24 cellular contexts compared by ENCODE assay signal in the genomic region with DNA sequence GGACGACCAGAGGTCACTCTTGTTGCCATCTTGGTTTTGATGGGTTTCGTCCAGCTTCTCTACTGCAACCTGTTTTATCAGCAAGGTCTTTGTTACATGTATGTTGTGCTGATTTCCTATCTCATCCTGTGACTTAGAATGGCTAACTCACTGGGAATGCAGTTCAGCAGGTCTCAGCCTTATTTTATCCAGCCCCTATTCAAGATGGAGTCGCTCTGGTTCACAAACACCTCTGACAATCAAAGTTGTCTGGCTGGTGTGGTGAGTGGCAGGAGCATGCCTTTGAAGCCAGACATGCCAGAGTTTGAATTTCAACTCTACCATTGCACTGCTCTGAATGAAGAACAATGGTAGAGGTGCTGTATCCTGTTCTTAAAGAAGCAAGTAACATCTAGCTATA.
"Had no signal": no experiment of that assay in that cellular context is flagged by ENCODE, and none has a peak within 500 bp of the region (broad histone marks: within the 10 kb centered on the region; RNA-seq: fewer than 3 reads in every experiment).

No MANE protein-coding gene starts in this region.

- H3K4me2 ChIP-seq: neural progenitor cell had no signal

- H3K9ac ChIP-seq: neural progenitor cell, parathyroid adenoma had no signal

- H3K9me3 ChIP-seq: ovary, psoas muscle, right lobe of liver, sigmoid colon, stomach, thoracic aorta, thyroid gland, tibial nerve, upper lobe of right lung, vagina had no signal

- H3K27ac ChIP-seq: neural progenitor cell, ovary, parathyroid adenoma, psoas muscle, right lobe of liver, sigmoid colon, stomach, thoracic aorta, thyroid gland, tibial nerve, upper lobe of right lung, vagina had no signal

- H3K36me3 ChIP-seq: neural progenitor cell, ovary, right lobe of liver, sigmoid colon, stomach, thoracic aorta, thyroid gland, tibial nerve, upper lobe of right lung, vagina had no signal

- H3K4me3 ChIP-seq: neural progenitor cell, ovary, psoas muscle, right lobe of liver, sigmoid colon, stomach, thoracic aorta, thyroid gland, tibial nerve, upper lobe of right lung, vagina had no signal

- H3K79me2 ChIP-seq: parathyroid adenoma had no signal

- DNase-seq: natural killer cell; occipital lobe; ovary; posterior cingulate gyrus; psoas muscle; right cardiac atrium; right lobe of liver; sigmoid colon; small intestine; stimulated activated CD4-positive, alpha-beta T cell treated with anti-CD3 and anti-CD28 coated beads, Interleukin-15, amount 100 ng/mL, for 24 hours; stimulated activated CD4-positive, alpha-beta T cell treated with anti-CD3 and anti-CD28 coated beads, Interleukin-2, amount 100 ng/mL, for 24 hours; stimulated activated CD4-positive, alpha-beta T cell treated with anti-CD3 and anti-CD28 coated beads, Interleukin-2, amount 100 ng/mL, for 48 hours; stimulated activated CD4-positive, alpha-beta T cell treated with anti-CD3 and anti-CD28 coated beads, Interleukin-4, amount 100 ng/mL, for 24 hours; stimulated activated naive B cell treated with anti-CD40 and anti-IgM and Interleukin-4, amounts not matched to agents 10 μg/mL and 1 μg/mL and 100 μg/mL, for 72 hours; stimulated activated naive CD4-positive, alpha-beta T cell treated with Interleukin-2 at 50 U/mL for 16 hours; stomach; thyroid gland; upper lobe of right lung had no signal

- FAIRE-seq: small intestine, urothelium cell line had no signal

- H3K27me3 ChIP-seq: neural progenitor cell, ovary, right lobe of liver, sigmoid colon, stomach, thyroid gland, tibial nerve, upper lobe of right lung, vagina had no signal

- H2AFZ ChIP-seq: neural progenitor cell, parathyroid adenoma had no signal

- H3K4me1 ChIP-seq: parathyroid adenoma, psoas muscle, right lobe of liver, thyroid gland, vagina had no signal
